8 cellular contexts compared by ENCODE assay signal in genomic region chr5:168328804-168329203, GRCh38. TPM values are rescaled to one million over a fixed set of nuclear protein-coding genes. Genes with fewer than 3 reads are reported as not detected.
DNase-seq lines count a peak whose midpoint lies in the region; ATAC-seq and TF ChIP-seq lines count a peak whose summit lies in the region.

No MANE protein-coding gene starts in this region.

- no peaks in the 10 kb centered on the region for H3K36me3 ChIP-seq in mucosa of rectum (ENCODE audit: control insufficient read depth in 2 of 2, insufficient read depth in 2 of 2, low read length in 2 of 2)

- peak overlapping the region; percentile 49 to 56 for H3K27ac ChIP-seq in mucosa of rectum (ENCODE audit: low read depth in 2 of 2, low read length in 2 of 2)

- ATAC-seq in GM18909 (IDR thresholded peaks at IDR 0.05; ENCODE audit: poor library complexity, unreplicated experiment) (peak; percentile 60), HG03342 (IDR thresholded peaks at IDR 0.05; ENCODE audit: unreplicated experiment) (peak; percentile 68), omental fat pad (ENCODE audit: low FRiP score) (no peak)

- peaks cover 11 to 19% of the 10 kb centered on the region in 2 donors for H3K4me1 ChIP-seq in mucosa of rectum (ENCODE audit: control insufficient read depth in 2 of 2, insufficient read depth in 2 of 2, low read length in 2 of 2)

- no peaks in the 10 kb centered on the region for H3K27me3 ChIP-seq in mucosa of rectum (ENCODE audit: control insufficient read depth in 2 of 2, insufficient read depth in 2 of 2, low read length in 2 of 2)

- TF ChIP-seq CTCF in lower leg skin (IDR thresholded peaks at IDR 0.05): no peak
- no peak for TF ChIP-seq CTCF in omental fat pad (IDR thresholded peaks at IDR 0.05)

- no peaks in the 10 kb centered on the region for H3K9me3 ChIP-seq in mucosa of rectum (ENCODE audit: control insufficient read depth in 2 of 2, low read length in 2 of 2)

- intact Hi-C loops in lower leg skin (cut with DNase I; ENCODE audit: low total_unique reads): no loop called here

- WGBS in lower leg skin, 2 donors: 60 to 62% methylated on average over 6 of the region's 6 CpGs

- H3K4me3 ChIP-seq in mucosa of rectum (ENCODE audit: low read length in 2 of 2) (peak overlapping the region; percentile 31 to 56), lower leg skin (ENCODE audit: low read depth, poor library complexity, severe bottlenecking) (no peak overlapping the region)

- no peak for TF ChIP-seq POLR2A in lower leg skin (IDR thresholded peaks at IDR 0.05)

- H3K9ac ChIP-seq in mucosa of rectum (ENCODE audit: low read depth in 1 of 2, low read length in 2 of 2): no peak overlapping the region

- DNase-seq in OCI-M2 (lab: John Stamatoyannopoulos, UW; ENCODE audit: unreplicated experiment) (peak; percentile 1), lower leg skin (ENCODE audit: low spot score in 2 of 2) (no peak), midbrain (lab: John Stamatoyannopoulos, UW) (no peak), omental fat pad (ENCODE audit: low spot score) (no peak), HK-2 (ENCODE audit: unreplicated experiment) (no peak)

RNA-seq across cellular contexts. Expression of gene WWC1, which starts 37.4 kb away (rescaled TPM):
- total RNA-seq in lower leg skin (10 to 100 TPM; 23.5 to 57.0 (median 30.0) TPM), omental fat pad (10 to 100 TPM in 3 of 4 donors, under 1 TPM in 1; 0.63 to 92.6 (median 21.0) TPM)
